ENCODE assay signal across 33 cellular contexts in the genomic region with DNA sequence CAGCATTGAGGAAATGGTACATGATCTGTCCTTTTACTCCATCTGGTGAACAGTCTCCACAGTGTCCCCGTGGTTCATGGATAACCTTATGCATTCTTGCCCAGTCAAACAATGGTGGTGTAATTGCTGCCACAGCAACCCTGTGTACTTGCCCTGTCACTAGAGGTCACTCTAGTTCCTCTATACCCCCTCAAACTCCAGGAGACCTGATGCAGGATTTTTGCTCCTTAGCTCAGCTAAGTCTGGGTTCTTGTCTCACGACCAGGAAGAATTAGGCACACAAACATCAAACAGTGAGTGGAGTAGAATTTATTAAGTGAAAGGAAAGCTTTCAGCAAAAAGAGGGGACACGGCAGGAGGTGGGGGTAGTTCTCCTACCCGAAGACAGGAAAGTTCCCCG. TPM values are rescaled to one million over a fixed set of nuclear protein-coding genes. Genes with fewer than 3 reads are reported as not detected.
DNase-seq lines count a peak whose midpoint lies in the region; ATAC-seq, FAIRE-seq and TF ChIP-seq lines count a peak whose summit lies in the region.
"Had no signal": no experiment of that assay in that cellular context is flagged by ENCODE, and none has a peak within 500 bp of the region (broad histone marks: within the 10 kb centered on the region; RNA-seq: fewer than 3 reads in every experiment).

No MANE protein-coding gene starts in this region.

- no peaks in the 10 kb centered on the region for H3K27me3 Mint-ChIP-seq in activated naive CD8-positive, alpha-beta T cell treated with anti-CD3 and anti-CD28 coated beads, Interleukin-2, amount 50 U/mL, for 24 hours
- peaks cover 4% of the 10 kb centered on the region for H3K27me3 Mint-ChIP-seq in activated naive CD8-positive, alpha-beta T cell treated with anti-CD3 and anti-CD28 coated beads for 36 hours
- H3K27me3 Mint-ChIP-seq: IgD-negative memory B cell had no signal

- no peak overlapping the region for H3K4ac ChIP-seq in H1 (replicated peaks; ENCODE audit: insufficient read length, low read depth, low read length)

- no peak overlapping the region for H2BK120ac ChIP-seq in H1 (replicated peaks; ENCODE audit: low read depth, low read length)

- H3K4me1 ChIP-seq in H1 (replicated peaks in 1 of 4; ENCODE audit: control insufficient read depth in 3 of 4, insufficient read depth in 4 of 4, low read length in 3 of 4): no peaks in the 10 kb centered on the region
- no peaks in the 10 kb centered on the region for H3K4me1 ChIP-seq in upper lobe of right lung
- H3K4me1 ChIP-seq: colonic mucosa, heart left ventricle, parathyroid adenoma, stomach, thyroid gland had no signal

- H2BK15ac ChIP-seq in H1 (ENCODE audit: low read length): no peak overlapping the region

- no peak overlapping the region for H3K4me2 ChIP-seq in H1 (ENCODE audit: insufficient read depth in 1 of 2, low read depth in 2 of 2, low read length in 2 of 2)
- H3K4me2 ChIP-seq: A549, smooth muscle cell had no signal

- no peak for TF ChIP-seq POLR2A in H1 (IDR thresholded peaks at IDR 0.05; ENCODE audit: control extremely low read depth in 1 of 2, low read depth in 2 of 2, low read length in 2 of 2)

- no peak overlapping the region for H3K9ac ChIP-seq in H1 (replicated peaks in 1 of 4; ENCODE audit: extremely low read depth in 1 of 4, low read depth in 3 of 4, low read length in 3 of 4)
- H3K9ac ChIP-seq: parathyroid adenoma had no signal

- TF ChIP-seq RAD21 in H1 (IDR thresholded peaks at IDR 0.05 in 1 of 2, conservative IDR thresholded peaks at IDR 0.05 in 1 of 2; ENCODE audit: low read depth in 2 of 2, low read length in 2 of 2): peak in 1 of 2 experiments; percentile 28; a peak in 1 of 4 replicates

- H4K20me1 ChIP-seq in H1 (replicated peaks in 1 of 2; ENCODE audit: control insufficient read depth in 1 of 2, insufficient read depth in 2 of 2, low read length in 2 of 2): no peaks in the 10 kb centered on the region

- POLR2A ChIA-PET in H1 (lab: Charles Lee; ENCODE audit: partially characterized antibody): no interaction called here

- H3K9me3 ChIP-seq in H1 (ENCODE audit: insufficient read depth in 2 of 2, low read depth in 1 of 2, low read length in 1 of 2): 0 out of 4 replicates have a peak, but pooled peaks cover 0 to 3% of the 10 kb centered on the region in 2 experiments
- H3K9me3 ChIP-seq in upper lobe of right lung: no peaks in the 10 kb centered on the region
- H3K9me3 ChIP-seq: colonic mucosa, thyroid gland had no signal

- no peak overlapping the region for H2AFZ ChIP-seq in H1 (ENCODE audit: low read length)
- H2AFZ ChIP-seq: parathyroid adenoma had no signal

- H3K79me1 ChIP-seq in H1 (ENCODE audit: low read depth, low read length): no peaks in the 10 kb centered on the region

- 68% methylated on average over 5 of the region's 5 CpGs; no CpG with 5 or more reads in 1 of the 2 experiments for WGBS in H1 (ENCODE audit: extremely low coverage in 1 of 2, insufficient coverage in 1 of 2, insufficient read length in 1 of 2, insufficient replicate concordance in 2 of 2, low coverage in 1 of 2, low lambda C conversion rate in 2 of 2, missing lambda C conversion rate in 1 of 2), 2 experiments

- H3K4me1 Mint-ChIP-seq in activated naive CD8-positive, alpha-beta T cell treated with anti-CD3 and anti-CD28 coated beads, Interleukin-2, amount 50 U/mL, for 24 hours: no peaks in the 10 kb centered on the region
- H3K4me1 Mint-ChIP-seq in activated naive CD8-positive, alpha-beta T cell treated with anti-CD3 and anti-CD28 coated beads for 36 hours: no peaks in the 10 kb centered on the region
- H3K4me1 Mint-ChIP-seq: activated naive CD4-positive, alpha-beta T cell treated with anti-CD3 and anti-CD28 coated beads, Interleukin-2, amount 10 ng/mL, durations not matched to agents 7 days and 5 days; neural crest cell had no signal

- H3K27me3 ChIP-seq in H1 (replicated peaks in 1 of 4; ENCODE audit: control insufficient read depth in 3 of 4, extremely low read depth in 1 of 4, insufficient read depth in 3 of 4, low read length in 3 of 4) (no peaks in the 10 kb centered on the region), upper lobe of right lung (no peaks in the 10 kb centered on the region)
- H3K27me3 ChIP-seq: colonic mucosa, heart left ventricle, MG63, stomach, thyroid gland had no signal

- H3K36me3 ChIP-seq in H1 (ENCODE audit: control insufficient read depth in 2 of 4, insufficient read depth in 4 of 4, low read length in 3 of 4) (no peaks in the 10 kb centered on the region), upper lobe of right lung (no peaks in the 10 kb centered on the region)
- H3K36me3 ChIP-seq: colonic mucosa, heart left ventricle, MG63, stomach, thyroid gland had no signal

- DNase-seq in activated naive CD8-positive, alpha-beta T cell treated with anti-CD3 and anti-CD28 coated beads, Interleukin-2, amount 50 U/mL, for 24 hours: no peak
- no peak for DNase-seq in activated naive CD8-positive, alpha-beta T cell treated with anti-CD3 and anti-CD28 coated beads for 36 hours
- DNase-seq in NAMALWA (ENCODE audit: low spot score) (peak; percentile 24), H1 (ENCODE audit: low read depth in 1 of 2, low spot score in 2 of 2) (no peak), upper lobe of right lung (no peak), cerebellum (ENCODE audit: low spot score) (no peak), kidney tubule cell (ENCODE audit: low spot score) (no peak)
- DNase-seq: activated CD4-positive, alpha-beta T cell treated with anti-CD3 and anti-CD28 coated beads, Interleukin-2, amount 50 U/mL, for 48 hours; activated CD8-positive, alpha-beta memory T cell treated with anti-CD3 and anti-CD28 coated beads, Interleukin-2, amount 50 U/mL, for 4 hours; activated naive CD4-positive, alpha-beta T cell treated with anti-CD3 and anti-CD28 coated beads, Interleukin-2, amount 10 ng/mL, durations not matched to agents 7 days and 5 days; colonic mucosa; DMS79 treated with DMSO at 0.1 percent for 48 hours; effector CD8-positive, alpha-beta T cell; foreskin fibroblast; GF-D8; heart left ventricle; MG63; NCI-H1694; NCI-H2171 treated with DMSO at 0.1 percent for 48 hours; NCI-H510A treated with DMSO at 0.1 percent for 48 hours; SHP77 treated with DMSO at 0.1 percent for 48 hours; stimulated activated CD4-positive, alpha-beta T cell treated with anti-CD3 and anti-CD28 coated beads, Interleukin-2, amount 100 ng/mL, for 24 hours; stomach; thyroid gland had no signal

- no peak overlapping the region for H3K4me3 Mint-ChIP-seq in activated naive CD8-positive, alpha-beta T cell treated with anti-CD3 and anti-CD28 coated beads, Interleukin-2, amount 50 U/mL, for 24 hours
- H3K4me3 Mint-ChIP-seq in activated naive CD8-positive, alpha-beta T cell treated with anti-CD3 and anti-CD28 coated beads for 36 hours: no peak overlapping the region
- H3K4me3 Mint-ChIP-seq: activated naive CD4-positive, alpha-beta T cell treated with anti-CD3 and anti-CD28 coated beads, Interleukin-2, amount 10 ng/mL, durations not matched to agents 7 days and 5 days; activated T-helper 1 cell treated with anti-CD3 and anti-CD28 coated beads, Interleukin-12 subunit alpha, Interleukin-12 subunit beta, Interleukin-2, Interleukin-4 antibody, amounts not matched to agents 30 ng/mL and 10 ng/mL and 1 ng/mL, durations not matched to agents 14 hours and 24 hours and 36 hours; neural crest cell had no signal

- no peak overlapping the region for H3K23ac ChIP-seq in H1 (ENCODE audit: insufficient read length)

- TF ChIP-seq CTCF in H1 (IDR thresholded peaks at IDR 0.05; ENCODE audit: control extremely low read depth in 1 of 3, insufficient read depth in 1 of 3, low read depth in 1 of 3, low read length in 3 of 3) (peak in 2 of 3 experiments; percentile 5 to 27; a peak in 1 of 4 replicates), upper lobe of right lung (IDR thresholded peaks at IDR 0.05) (no peak)

- H2BK12ac ChIP-seq in H1 (ENCODE audit: low read depth, low read length): no peak overlapping the region

- no peak overlapping the region for H4K91ac ChIP-seq in H1 (replicated peaks; ENCODE audit: insufficient read length, low read length)

- H4K8ac ChIP-seq in H1 (ENCODE audit: extremely low read depth, insufficient read depth, low read length): no peak overlapping the region

- no peaks in the 10 kb centered on the region for H3K79me2 ChIP-seq in H1 (ENCODE audit: control insufficient read depth in 1 of 2, insufficient read depth in 2 of 2, low read length in 2 of 2)
- H3K79me2 ChIP-seq: parathyroid adenoma had no signal

- no peak overlapping the region for H3K56ac ChIP-seq in H1 (replicated peaks; ENCODE audit: insufficient read length, low read depth, low read length)

- H3K14ac ChIP-seq in H1 (ENCODE audit: insufficient read length): no peak overlapping the region

- H3K36me3 Mint-ChIP-seq in activated naive CD8-positive, alpha-beta T cell treated with anti-CD3 and anti-CD28 coated beads, Interleukin-2, amount 50 U/mL, for 24 hours (ENCODE audit: low read depth): no peaks in the 10 kb centered on the region
- no peaks in the 10 kb centered on the region for H3K36me3 Mint-ChIP-seq in activated naive CD8-positive, alpha-beta T cell treated with anti-CD3 and anti-CD28 coated beads for 36 hours
- H3K36me3 Mint-ChIP-seq: activated naive CD4-positive, alpha-beta T cell treated with anti-CD3 and anti-CD28 coated beads, Interleukin-2, amount 10 ng/mL, durations not matched to agents 7 days and 5 days had no signal

- no peak overlapping the region for H2BK5ac ChIP-seq in H1 (ENCODE audit: low read depth, low read length)

- H2AK5ac ChIP-seq in H1 (ENCODE audit: low read depth, low read length): no peak overlapping the region

- FAIRE-seq in H1 (lab: Jason Lieb, UNC): no peak
- FAIRE-seq: A549, bronchial epithelial cell had no signal

- intact Hi-C loops in upper lobe of right lung (cut with DNase I): no loop called here

- H3K27ac ChIP-seq in H1 (ENCODE audit: low read depth, low read length): no peak overlapping the region
- H3K27ac ChIP-seq in upper lobe of right lung: no peak overlapping the region
- H3K27ac ChIP-seq: A549, colonic mucosa, heart left ventricle, parathyroid adenoma, stomach, thyroid gland had no signal

- no peaks in the 10 kb centered on the region for H3K23me2 ChIP-seq in H1 (ENCODE audit: low read depth, low read length)

- CTCF ChIA-PET in H1 (lab: Charles Lee; ENCODE audit: partially characterized antibody): interaction anchor here (0.9 to 1.1 kb wide), 2 partner anchors 55 to 132 kb away, joined by 3 read pairs; no protein-coding TSS in a partner anchor

- no peak overlapping the region for H3K4me3 ChIP-seq in H1 (ENCODE audit: extremely low read depth in 1 of 4, insufficient read depth in 2 of 4, low read depth in 3 of 4, low read length in 4 of 4)
- no peak overlapping the region for H3K4me3 ChIP-seq in upper lobe of right lung
- H3K4me3 ChIP-seq: A549, colonic mucosa, heart left ventricle, MG63, smooth muscle cell, stomach, thyroid gland had no signal

- ATAC-seq in activated naive CD8-positive, alpha-beta T cell treated with anti-CD3 and anti-CD28 coated beads, Interleukin-2, amount 50 U/mL, for 24 hours: peak; percentile 33
- ATAC-seq in upper lobe of right lung: peak; percentile 49
- ATAC-seq in HG03571 (IDR thresholded peaks at IDR 0.05; ENCODE audit: unreplicated experiment): no peak
- ATAC-seq: A549, heart left ventricle, Panc1 had no signal

- no peak overlapping the region for H3K18ac ChIP-seq in H1 (ENCODE audit: extremely low read depth, low read length)

- H3K27ac Mint-ChIP-seq in activated naive CD8-positive, alpha-beta T cell treated with anti-CD3 and anti-CD28 coated beads, Interleukin-2, amount 50 U/mL, for 24 hours: no peak overlapping the region
- H3K27ac Mint-ChIP-seq in activated naive CD8-positive, alpha-beta T cell treated with anti-CD3 and anti-CD28 coated beads for 36 hours: no peak overlapping the region
- H3K27ac Mint-ChIP-seq: activated naive CD4-positive, alpha-beta T cell treated with anti-CD3 and anti-CD28 coated beads, Interleukin-2, amount 10 ng/mL, durations not matched to agents 7 days and 5 days; activated T-helper 1 cell treated with anti-CD3 and anti-CD28 coated beads, Interleukin-12 subunit alpha, Interleukin-12 subunit beta, Interleukin-2, Interleukin-4 antibody, amounts not matched to agents 30 ng/mL and 10 ng/mL and 1 ng/mL, durations not matched to agents 14 hours and 24 hours and 36 hours had no signal

- H3K9me3 Mint-ChIP-seq in activated naive CD8-positive, alpha-beta T cell treated with anti-CD3 and anti-CD28 coated beads, Interleukin-2, amount 50 U/mL, for 24 hours: no peaks in the 10 kb centered on the region
- peaks cover 4% of the 10 kb centered on the region for H3K9me3 Mint-ChIP-seq in activated naive CD8-positive, alpha-beta T cell treated with anti-CD3 and anti-CD28 coated beads for 36 hours

- no peak overlapping the region for H4K5ac ChIP-seq in H1 (ENCODE audit: insufficient read length, low read depth, low read length)

- H2BK20ac ChIP-seq in H1 (ENCODE audit: low read length): no peak overlapping the region

- TF ChIP-seq EP300 in H1 (IDR thresholded peaks at IDR 0.05; ENCODE audit: borderline replicate concordance in 1 of 2, low read depth in 2 of 2, low read length in 2 of 2): no peak

RNA-seq across cellular contexts. Expression of gene EEA1, which starts 24.7 kb away (rescaled TPM):
- total RNA-seq in activated naive CD8-positive, alpha-beta T cell treated with anti-CD3 and anti-CD28 coated beads for 36 hours: 10 to 100 TPM; 17.5 TPM
- total RNA-seq in H1 (2021; fragmentation: NEBNext Ultra II Directional; extraction: Animal tissue kit (Norgen Biotek cat#: 25700)): 16.5 and 18.8 TPM in 2 replicates
- 0.50 and 1.0 TPM in 2 replicates for polyA plus RNA-seq in H1 (2011; rRNA removed)
- polyA plus RNA-seq in H1 (2011; cell fraction: cytosol; rRNA removed): 1.6 TPM
- polyA plus RNA-seq in H1 (2011; cell fraction: nucleus; rRNA removed): 1.4 TPM
- 3.4 to 8.7 TPM (median 4.2 TPM) in 4 replicates for polyA plus RNA-seq in H1 (2012, experiment 1 of 2)
- 0.20 TPM for polyA plus RNA-seq in H1 (2012, experiment 2 of 2)
- 11.8 TPM for polyA plus RNA-seq in H1 (2013, experiment 1 of 2)
- 12.6 TPM for polyA plus RNA-seq in H1 (2013, experiment 2 of 2)
- 1.5 and 5.1 TPM in 2 replicates for polyA minus RNA-seq in H1 (2011; rRNA and poly(A)+ RNA removed)
- polyA minus RNA-seq in H1 (2011; cell fraction: cytosol; rRNA and poly(A)+ RNA removed): 6.6 TPM
- polyA minus RNA-seq in H1 (2011; cell fraction: nucleus; rRNA and poly(A)+ RNA removed): 13.9 TPM
- total RNA-seq in upper lobe of right lung: 34.4 TPM
- total RNA-seq in cerebellum: 18.1 TPM
